23 cellular contexts compared by ENCODE assay signal in the genomic region with DNA sequence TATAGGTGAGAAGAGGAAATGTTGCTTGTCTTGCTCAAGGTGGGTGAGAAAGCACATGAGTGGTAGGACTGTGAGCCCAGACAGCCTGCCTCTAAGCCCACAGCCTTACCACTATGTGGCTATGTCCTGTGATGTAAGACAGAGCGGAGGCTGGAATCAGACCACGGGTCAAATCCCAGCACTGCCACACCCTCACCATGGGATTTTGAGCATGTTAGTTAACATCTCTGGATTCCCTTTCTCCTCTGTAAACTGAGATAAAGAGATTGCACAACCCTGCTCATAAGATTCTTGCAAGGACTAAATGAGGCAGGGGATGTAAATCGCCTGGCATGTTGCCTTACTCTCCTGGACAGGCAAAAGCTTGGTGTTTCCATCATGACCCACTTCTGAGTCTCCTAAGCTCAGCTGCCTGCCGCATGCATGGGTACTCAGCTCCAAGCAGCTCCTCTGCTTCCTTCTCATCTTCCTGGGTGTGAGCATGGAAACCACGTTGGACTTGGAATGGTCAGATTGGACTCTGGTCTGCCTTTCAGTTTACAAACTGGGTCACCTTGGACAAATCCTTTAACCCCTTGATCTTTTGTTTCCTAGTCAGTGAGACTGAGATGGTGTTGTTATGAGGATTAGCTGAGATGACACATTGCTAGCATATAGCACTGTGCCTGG. TPM values are rescaled to one million over a fixed set of nuclear protein-coding genes. Genes with fewer than 3 reads are reported as not detected.
DNase-seq lines count a peak whose midpoint lies in the region; ATAC-seq and TF ChIP-seq lines count a peak whose summit lies in the region.
"Had no signal": no experiment of that assay in that cellular context is flagged by ENCODE, and none has a peak within 500 bp of the region (broad histone marks: within the 10 kb centered on the region; RNA-seq: fewer than 3 reads in every experiment).

No MANE protein-coding gene starts in this region.

- no peak overlapping the region for H3K9ac ChIP-seq in trophoblast cell (ENCODE audit: low read length)

- TF ChIP-seq POLR2A in gastroesophageal sphincter (IDR thresholded peaks at IDR 0.05) (no peak), body of pancreas (IDR thresholded peaks at IDR 0.05) (no peak)

- TF ChIP-seq CTCF in gastroesophageal sphincter (IDR thresholded peaks at IDR 0.05) (no peak), body of pancreas (IDR thresholded peaks at IDR 0.05) (no peak)

- no peak overlapping the region for H4K12ac ChIP-seq in trophoblast cell (ENCODE audit: low read depth, low read length)

- no peak for TF ChIP-seq EP300 in gastroesophageal sphincter (IDR thresholded peaks at IDR 0.05)

- no peak overlapping the region for H3K4me3 ChIP-seq in gastroesophageal sphincter
- H3K4me3 ChIP-seq in trophoblast cell (ENCODE audit: low read depth, low read length): no peak overlapping the region
- H3K4me3 ChIP-seq in SJCRH30: no peak overlapping the region
- no peak overlapping the region for H3K4me3 ChIP-seq in body of pancreas
- H3K4me3 ChIP-seq: mucosa of descending colon, SJSA1, skin epidermis, thoracic aorta had no signal

- no peak overlapping the region for H3K4ac ChIP-seq in trophoblast cell (ENCODE audit: low read depth, low read length)

- DNase-seq in Right ventricle myocardium inferior (ENCODE audit: missing footprints) (no peak), cardiac septum (ENCODE audit: low spot score) (no peak), trophoblast cell (peak; percentile 87), SJCRH30 (no peak), T1000 (lab: John Stamatoyannopoulos, UW) (no peak), body of pancreas (no peak)
- DNase-seq in activated CD4-positive, alpha-beta T cell treated with anti-CD3 and anti-CD28 coated beads, Interleukin-2, amount 10 ng/mL, durations not matched to agents 7 days and 5 days: no peak
- DNase-seq: activated CD4-positive, alpha-beta T cell treated with anti-CD3 and anti-CD28 coated beads for 1 hour; activated effector memory CD4-positive, alpha-beta T cell treated with Interleukin-2 at 50 U/mL for 16 hours; amygdala; H7; mucosa of descending colon; NCI-H2081; NCI-H510A treated with DMSO at 0.1 percent for 48 hours; nucleus accumbens; OCI-M1; stimulated activated CD4-positive, alpha-beta T cell treated with anti-CD3 and anti-CD28 coated beads, Interleukin-4, amount 100 ng/mL, for 4 hours; stimulated activated CD8-positive, alpha-beta memory T cell treated with anti-CD3 and anti-CD28 coated beads, Interleukin-4, amount 100 ng/mL, for 48 hours had no signal

- no peaks in the 10 kb centered on the region for H3K79me1 ChIP-seq in trophoblast cell (ENCODE audit: low read length)

- intact Hi-C loops in Right ventricle myocardium inferior (cut with DNase I): no loop called here
- intact Hi-C loops in cardiac septum (cut with DNase I): no loop called here
- intact Hi-C loops in body of pancreas (cut with DNase I): no loop called here

- H3K9me3 Mint-ChIP-seq in activated CD4-positive, alpha-beta T cell treated with anti-CD3 and anti-CD28 coated beads, Interleukin-2, amount 10 ng/mL, durations not matched to agents 7 days and 5 days: peaks cover 5% of the 10 kb centered on the region

- no peak overlapping the region for H4K91ac ChIP-seq in trophoblast cell (ENCODE audit: low read depth, low read length)

- no peaks in the 10 kb centered on the region for H3K36me3 ChIP-seq in gastroesophageal sphincter
- H3K36me3 ChIP-seq in trophoblast cell (ENCODE audit: control insufficient read depth in 1 of 2, insufficient read depth in 2 of 2, low read length in 2 of 2): no peaks in the 10 kb centered on the region
- 0 out of 2 replicates have a peak, but pooled peaks cover 2% of the 10 kb centered on the region for H3K36me3 ChIP-seq in SJCRH30
- no peaks in the 10 kb centered on the region for H3K36me3 ChIP-seq in body of pancreas (replicated peaks in 1 of 2; ENCODE audit: insufficient read depth in 1 of 2, low read depth in 2 of 2)
- H3K36me3 ChIP-seq: SJSA1, thoracic aorta had no signal

- no peaks in the 10 kb centered on the region for H3K4me1 Mint-ChIP-seq in activated CD4-positive, alpha-beta T cell treated with anti-CD3 and anti-CD28 coated beads, Interleukin-2, amount 10 ng/mL, durations not matched to agents 7 days and 5 days

- CTCF ChIA-PET in activated CD4-positive, alpha-beta T cell treated with anti-CD3 and anti-CD28 coated beads, Interleukin-2, amount 10 ng/mL, durations not matched to agents 7 days and 5 days (lab: Charles Lee): interaction anchor here (0.6 kb wide), 1 partner anchor 458 kb away, joined by 3 read pairs; no protein-coding TSS in a partner anchor

- no peak overlapping the region for H2BK12ac ChIP-seq in trophoblast cell (ENCODE audit: low read length)

- no peak overlapping the region for H3K14ac ChIP-seq in trophoblast cell (ENCODE audit: low read length)

- H3K27ac Mint-ChIP-seq in activated CD4-positive, alpha-beta T cell treated with anti-CD3 and anti-CD28 coated beads, Interleukin-2, amount 10 ng/mL, durations not matched to agents 7 days and 5 days: no peak overlapping the region

- H4K8ac ChIP-seq in trophoblast cell (ENCODE audit: low read depth, low read length): no peak overlapping the region

- H3K27me3 ChIP-seq in gastroesophageal sphincter: no peaks in the 10 kb centered on the region
- H3K27me3 ChIP-seq in trophoblast cell (ENCODE audit: insufficient read depth, low read length): no peaks in the 10 kb centered on the region
- no peaks in the 10 kb centered on the region for H3K27me3 ChIP-seq in SJCRH30
- H3K27me3 ChIP-seq in body of pancreas: no peaks in the 10 kb centered on the region
- H3K27me3 ChIP-seq: SJSA1 had no signal

- no peaks in the 10 kb centered on the region for H3K79me2 ChIP-seq in trophoblast cell (ENCODE audit: control insufficient read depth, insufficient read depth, low read length, poor library complexity)

- no peak overlapping the region for H2BK5ac ChIP-seq in trophoblast cell (ENCODE audit: low read depth, low read length, poor library complexity)

- H3K27ac ChIP-seq in gastroesophageal sphincter (no peak overlapping the region), trophoblast cell (ENCODE audit: low read depth, low read length) (no peak overlapping the region), SJCRH30 (no peak overlapping the region), body of pancreas (no peak overlapping the region)
- H3K27ac ChIP-seq: epithelial cell of prostate, SJSA1, thoracic aorta had no signal

- no peak overlapping the region for H3K23ac ChIP-seq in trophoblast cell (ENCODE audit: low read length)

- no peak overlapping the region for H3K4me2 ChIP-seq in trophoblast cell (ENCODE audit: low read length)

- peaks cover 0 to 3% (median 0%) of the 10 kb centered on the region in 3 donors for H3K4me1 ChIP-seq in gastroesophageal sphincter
- H3K4me1 ChIP-seq in trophoblast cell (ENCODE audit: control insufficient read depth in 1 of 2, insufficient read depth in 2 of 2, low read length in 2 of 2): no peaks in the 10 kb centered on the region
- H3K4me1 ChIP-seq in SJCRH30: no peaks in the 10 kb centered on the region
- H3K4me1 ChIP-seq in body of pancreas: no peaks in the 10 kb centered on the region

- H3K36me3 Mint-ChIP-seq in activated CD4-positive, alpha-beta T cell treated with anti-CD3 and anti-CD28 coated beads, Interleukin-2, amount 10 ng/mL, durations not matched to agents 7 days and 5 days (ENCODE audit: low read depth): peaks cover 4% of the 10 kb centered on the region

- no peak overlapping the region for H3K4me3 Mint-ChIP-seq in activated CD4-positive, alpha-beta T cell treated with anti-CD3 and anti-CD28 coated beads, Interleukin-2, amount 10 ng/mL, durations not matched to agents 7 days and 5 days

- H2AFZ ChIP-seq in trophoblast cell (ENCODE audit: insufficient read depth, low read length, poor library complexity): no peak overlapping the region

- H2AK5ac ChIP-seq in trophoblast cell (ENCODE audit: low read length): no peak overlapping the region

- 67 to 83% methylated on average over 1 to 3 of the region's 5 CpGs for WGBS in gastroesophageal sphincter (ENCODE audit: low coverage in 1 of 2), 2 donors
- WGBS in trophoblast cell (ENCODE audit: extremely low coverage, insufficient coverage, insufficient read length): no CpG with 5 or more reads among the region's 5 CpGs
- WGBS in body of pancreas, 2 donors: 71 to 77% methylated on average over 5 of the region's 5 CpGs

- POLR2A ChIA-PET in activated CD4-positive, alpha-beta T cell treated with anti-CD3 and anti-CD28 coated beads, Interleukin-2, amount 10 ng/mL, durations not matched to agents 7 days and 5 days (lab: Charles Lee): no interaction called here

- H3K9me3 ChIP-seq in gastroesophageal sphincter (no peaks in the 10 kb centered on the region), trophoblast cell (ENCODE audit: insufficient read depth, low read depth, low read length) (peaks cover 2% of the 10 kb centered on the region), SJCRH30 (replicated peaks) (peaks cover 20% of the 10 kb centered on the region), body of pancreas (no peaks in the 10 kb centered on the region)
- H3K9me3 ChIP-seq: mucosa of descending colon, SJSA1, thoracic aorta had no signal

- no peaks in the 10 kb centered on the region for H3K27me3 Mint-ChIP-seq in activated CD4-positive, alpha-beta T cell treated with anti-CD3 and anti-CD28 coated beads, Interleukin-2, amount 10 ng/mL, durations not matched to agents 7 days and 5 days

- H3K18ac ChIP-seq in trophoblast cell (ENCODE audit: low read length): no peak overlapping the region

- peak; percentile 89 for ATAC-seq in Right ventricle myocardium inferior
- peak; percentile 91 for ATAC-seq in gastroesophageal sphincter
- no peak for ATAC-seq in body of pancreas
- ATAC-seq: mucosa of descending colon had no signal

- no peak overlapping the region for H2BK120ac ChIP-seq in trophoblast cell (ENCODE audit: insufficient read depth, low read length, poor library complexity)

RNA-seq across cellular contexts. Expression of a gene that starts 41.3 kb away (rescaled TPM):
- 15.7 TPM for total RNA-seq in Right ventricle myocardium inferior
- 49.3 TPM for total RNA-seq in cardiac septum
- total RNA-seq in gastroesophageal sphincter: 100 to 1,000 TPM; 196 to 252 (median 225) TPM
- polyA plus RNA-seq in trophoblast cell (2013): 1.4 and 1.6 TPM in 2 replicates
- total RNA-seq in SJCRH30 (2014; rRNA removed; shearing (Covaris generic)): 26.9 and 27.6 TPM in 2 replicates
- total RNA-seq in activated CD4-positive, alpha-beta T cell treated with anti-CD3 and anti-CD28 coated beads, Interleukin-2, amount 10 ng/mL, durations not matched to agents 7 days and 5 days: 1 to 10 TPM; 3.7 to 4.1 TPM
- total RNA-seq in body of pancreas: 10 to 100 TPM; 19.8 to 34.5 TPM

Comparison
In these comparisons a context has a peak if more than half of its experiments do, and no peak if none do; other contexts are left out.
1. DNase-seq: peak in trophoblast cell (2 of 2); none in Right ventricle myocardium inferior (single experiment), cardiac septum (single experiment), SJCRH30 (0 of 2), T1000 (single experiment), activated CD4-positive, alpha-beta T cell treated with anti-CD3 and anti-CD28 coated beads, Interleukin-2, amount 10 ng/mL, durations not matched to agents 7 days and 5 days (single experiment) and body of pancreas (0 of 4).